ENCODE assay signal across 8 cellular contexts in genomic region chr4:144787365-144788263, GRCh38.
DNase-seq lines count a peak whose midpoint lies in the region; ATAC-seq and TF ChIP-seq lines count a peak whose summit lies in the region.

No MANE protein-coding gene starts in this region.

- no peaks in the 10 kb centered on the region for H3K4me1 Mint-ChIP-seq in activated T-cell treated with anti-CD3 and anti-CD28 coated beads, Interleukin-2, amount 50 U/mL, for 4 hours (ENCODE audit: low read depth)

- no peaks in the 10 kb centered on the region for H3K9me3 Mint-ChIP-seq in activated T-cell treated with anti-CD3 and anti-CD28 coated beads, Interleukin-2, amount 50 U/mL, for 4 hours

- no peak overlapping the region for H3K4me3 Mint-ChIP-seq in activated T-cell treated with anti-CD3 and anti-CD28 coated beads, Interleukin-2, amount 50 U/mL, for 4 hours

- H3K27me3 Mint-ChIP-seq in activated T-cell treated with anti-CD3 and anti-CD28 coated beads, Interleukin-2, amount 50 U/mL, for 4 hours (ENCODE audit: low read depth): no peaks in the 10 kb centered on the region

- H3K4me3 ChIP-seq in astrocyte of the spinal cord (ENCODE audit: low read depth, low read length) (no peak overlapping the region), liver (ENCODE audit: low read depth in 1 of 3, low read length in 3 of 3) (no peak overlapping the region)

- WGBS in liver: 75% methylated on average over 2 of the region's 2 CpGs

- no peaks in the 10 kb centered on the region for H3K4me1 ChIP-seq in liver (ENCODE audit: control insufficient read depth in 4 of 4, insufficient read depth in 4 of 4, low read length in 3 of 4)

- TF ChIP-seq RAD21 in liver (IDR thresholded peaks at IDR 0.05): peak; percentile 76 to 82

- H3K36me3 ChIP-seq in liver (ENCODE audit: control insufficient read depth in 4 of 4, insufficient read depth in 3 of 4, low read depth in 1 of 4, low read length in 3 of 4): no peaks in the 10 kb centered on the region

- H3K9me3 ChIP-seq in liver (ENCODE audit: control insufficient read depth in 4 of 4, low read length in 3 of 4): no peaks in the 10 kb centered on the region

- ATAC-seq in GM19395 (IDR thresholded peaks at IDR 0.05; ENCODE audit: unreplicated experiment): peak; percentile 65
- ATAC-seq in activated T-cell treated with anti-CD3 and anti-CD28 coated beads, Interleukin-2, amount 50 U/mL, for 4 hours: no peak

- no peaks in the 10 kb centered on the region for H3K36me3 Mint-ChIP-seq in activated T-cell treated with anti-CD3 and anti-CD28 coated beads, Interleukin-2, amount 50 U/mL, for 4 hours (ENCODE audit: insufficient read depth)

- H3K9ac ChIP-seq in liver (ENCODE audit: low read depth in 1 of 2, low read length in 2 of 2): no peak overlapping the region

- H3K27me3 ChIP-seq in liver (ENCODE audit: control insufficient read depth in 4 of 4, insufficient read depth in 4 of 4, low read length in 3 of 4): no peaks in the 10 kb centered on the region

- peak; percentile 62 for TF ChIP-seq CTCF in astrocyte of the spinal cord (IDR thresholded peaks at IDR 0.05; ENCODE audit: low read depth, low read length)
- TF ChIP-seq CTCF in liver (IDR thresholded peaks at IDR 0.05; ENCODE audit: low read depth, low read length, missing input control): peak; percentile 49

- DNase-seq in Caki2 (ENCODE audit: low read depth) (peak; percentile 22), KBM-7 (peak; percentile 45), astrocyte of the spinal cord (ENCODE audit: low read depth, low spot score) (peak; percentile 62)
- DNase-seq in activated T-cell treated with anti-CD3 and anti-CD28 coated beads, Interleukin-2, amount 50 U/mL, for 4 hours: no peak
- DNase-seq in stimulated activated CD8-positive, alpha-beta memory T cell treated with anti-CD3 and anti-CD28 coated beads, Interleukin-4, amount 100 ng/mL, for 48 hours: no peak
- no peak for DNase-seq in stimulated activated CD4-positive, alpha-beta T cell treated with anti-CD3 and anti-CD28 coated beads, Interleukin-2, amount 100 ng/mL, for 48 hours

- no peak overlapping the region for H3K27ac ChIP-seq in liver (ENCODE audit: low read depth in 1 of 2, low read length in 2 of 2)

- in situ Hi-C loops in Caki2 (cut with HindIII; ENCODE audit: low pct_unique_long_range_greater_than_20kb, low sequenced_read_pairs) (no loop called here), KBM-7 (cut with MboI; ENCODE audit: low pct_unique_long_range_greater_than_20kb, low sequenced_read_pairs) (no loop called here), astrocyte of the spinal cord (cut with HindIII; ENCODE audit: low sequenced_read_pairs) (no loop called here)

TF ChIP-seq in liver, 16 proteins besides CTCF, POLR2A, EP300 and RAD21:
- no peak for TF ChIP-seq YY1 (IDR thresholded peaks at IDR 0.05)
- TF ChIP-seq GABPA (IDR thresholded peaks at IDR 0.05 in 1 of 2, conservative IDR thresholded peaks at IDR 0.05 in 1 of 2): no peak
- TF ChIP-seq ZBTB33 (IDR thresholded peaks at IDR 0.05): no peak
- no peak for TF ChIP-seq TAF1 (conservative IDR thresholded peaks at IDR 0.05)
- TF ChIP-seq MAX (IDR thresholded peaks at IDR 0.05): no peak
- TF ChIP-seq FOXA2 (IDR thresholded peaks at IDR 0.05): no peak
- no peak for TF ChIP-seq JUND (IDR thresholded peaks at IDR 0.05)
- TF ChIP-seq, protein P1, sequence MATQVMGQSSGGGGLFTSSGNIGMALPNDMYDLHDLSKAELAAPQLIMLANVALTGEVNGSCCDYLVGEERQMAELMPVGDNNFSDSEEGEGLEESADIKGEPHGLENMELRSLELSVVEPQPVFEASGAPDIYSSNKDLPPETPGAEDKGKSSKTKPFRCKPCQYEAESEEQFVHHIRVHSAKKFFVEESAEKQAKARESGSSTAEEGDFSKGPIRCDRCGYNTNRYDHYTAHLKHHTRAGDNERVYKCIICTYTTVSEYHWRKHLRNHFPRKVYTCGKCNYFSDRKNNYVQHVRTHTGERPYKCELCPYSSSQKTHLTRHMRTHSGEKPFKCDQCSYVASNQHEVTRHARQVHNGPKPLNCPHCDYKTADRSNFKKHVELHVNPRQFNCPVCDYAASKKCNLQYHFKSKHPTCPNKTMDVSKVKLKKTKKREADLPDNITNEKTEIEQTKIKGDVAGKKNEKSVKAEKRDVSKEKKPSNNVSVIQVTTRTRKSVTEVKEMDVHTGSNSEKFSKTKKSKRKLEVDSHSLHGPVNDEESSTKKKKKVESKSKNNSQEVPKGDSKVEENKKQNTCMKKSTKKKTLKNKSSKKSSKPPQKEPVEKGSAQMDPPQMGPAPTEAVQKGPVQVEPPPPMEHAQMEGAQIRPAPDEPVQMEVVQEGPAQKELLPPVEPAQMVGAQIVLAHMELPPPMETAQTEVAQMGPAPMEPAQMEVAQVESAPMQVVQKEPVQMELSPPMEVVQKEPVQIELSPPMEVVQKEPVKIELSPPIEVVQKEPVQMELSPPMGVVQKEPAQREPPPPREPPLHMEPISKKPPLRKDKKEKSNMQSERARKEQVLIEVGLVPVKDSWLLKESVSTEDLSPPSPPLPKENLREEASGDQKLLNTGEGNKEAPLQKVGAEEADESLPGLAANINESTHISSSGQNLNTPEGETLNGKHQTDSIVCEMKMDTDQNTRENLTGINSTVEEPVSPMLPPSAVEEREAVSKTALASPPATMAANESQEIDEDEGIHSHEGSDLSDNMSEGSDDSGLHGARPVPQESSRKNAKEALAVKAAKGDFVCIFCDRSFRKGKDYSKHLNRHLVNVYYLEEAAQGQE (IDR thresholded peaks at IDR 0.05): no peak
- no peak for TF ChIP-seq HNF4A (conservative IDR thresholded peaks at IDR 0.05)
- no peak for TF ChIP-seq SP1 (IDR thresholded peaks at IDR 0.05)
- TF ChIP-seq NR2F2 (IDR thresholded peaks at IDR 0.05): no peak
- TF ChIP-seq FOXA1 (IDR thresholded peaks at IDR 0.05): no peak
- no peak for TF ChIP-seq EGR1 (IDR thresholded peaks at IDR 0.05; ENCODE audit: low read depth in 2 of 2)
- no peak for TF ChIP-seq RXRA (IDR thresholded peaks at IDR 0.05)
- TF ChIP-seq HNF4G (IDR thresholded peaks at IDR 0.05): no peak
- no peak for TF ChIP-seq ATF3 (IDR thresholded peaks at IDR 0.05)
TF ChIP-seq in liver: peak in this region for 0.

Comparison
In these comparisons a context has a peak if more than half of its experiments do, and no peak if none do; other contexts are left out.
1. DNase-seq: peak in Caki2 (single experiment), KBM-7 (single experiment) and astrocyte of the spinal cord (single experiment); none in activated T-cell treated with anti-CD3 and anti-CD28 coated beads, Interleukin-2, amount 50 U/mL, for 4 hours (single experiment), stimulated activated CD8-positive, alpha-beta memory T cell treated with anti-CD3 and anti-CD28 coated beads, Interleukin-4, amount 100 ng/mL, for 48 hours (single experiment) and stimulated activated CD4-positive, alpha-beta T cell treated with anti-CD3 and anti-CD28 coated beads, Interleukin-2, amount 100 ng/mL, for 48 hours (0 of 2).